ENCODE assay signal across 6 cellular contexts in genomic region chr11:117926166-117926565, GRCh38. TPM values are rescaled to one million over a fixed set of nuclear protein-coding genes. Genes with fewer than 3 reads are reported as not detected.
"Had no signal": no experiment of that assay in that cellular context is flagged by ENCODE, and none has a peak within 500 bp of the region (broad histone marks: within the 10 kb centered on the region; RNA-seq: fewer than 3 reads in every experiment).

No MANE protein-coding gene starts in this region.

RNA-seq across cellular contexts. Expression of gene TMPRSS13, which starts 3.0 kb away (rescaled TPM):
- total RNA-seq: HepG2, HT1080, IMR-90, NCI-H460, Right ventricle myocardium superior, SJSA1 had no signal
- polyA plus RNA-seq: HepG2, IMR-90 had no signal

RNA-seq across cellular contexts. Expression of gene FXYD6, which starts 49.7 kb away (rescaled TPM):
- total RNA-seq: HepG2, IMR-90, NCI-H460 had no signal
- polyA plus RNA-seq: HepG2 had no signal
